8 cellular contexts compared by ENCODE assay signal in the genomic region with DNA sequence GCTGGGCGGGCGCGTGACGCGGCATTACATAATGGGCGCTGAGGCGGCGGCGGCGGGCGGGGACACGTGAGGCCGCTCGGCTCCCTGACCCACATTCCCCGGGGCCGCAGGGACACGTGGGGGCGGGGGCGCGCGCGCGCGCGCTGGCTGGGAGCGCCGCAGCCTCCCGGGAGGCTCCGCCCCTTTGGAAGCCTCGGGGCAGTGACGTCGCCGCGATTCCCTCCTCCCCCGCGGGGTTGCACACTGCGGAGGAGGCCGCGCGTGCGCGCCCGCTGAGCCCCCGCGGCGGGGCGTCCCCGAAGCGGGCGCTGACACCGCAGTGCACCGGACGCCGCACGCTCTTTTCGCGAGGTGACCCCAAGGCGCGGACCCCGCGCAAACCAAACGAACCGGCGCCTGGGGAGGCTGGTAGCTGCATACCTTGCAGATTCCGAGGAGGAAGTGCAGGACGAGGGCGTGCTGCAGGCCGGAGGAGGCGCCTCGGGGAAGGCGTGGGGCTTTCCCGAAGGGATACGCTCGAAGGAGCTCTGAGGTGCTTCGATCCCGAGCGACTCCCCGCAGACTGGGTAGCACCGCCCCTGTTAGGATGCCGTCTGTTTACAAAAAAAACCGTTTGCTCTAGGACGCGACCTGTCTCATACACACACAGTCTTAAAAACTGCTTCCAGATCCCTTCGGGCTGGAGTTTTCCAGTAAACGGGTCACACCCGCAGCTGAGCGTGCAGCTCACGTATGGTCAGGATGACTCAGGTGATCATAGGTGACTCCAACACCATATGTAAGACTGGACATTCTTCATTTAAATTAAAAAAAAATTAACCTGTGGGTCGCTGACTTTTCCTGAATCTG. TPM values are rescaled to one million over a fixed set of nuclear protein-coding genes. Genes with fewer than 3 reads are reported as not detected.
A peak's percentile ranks its signal among the peaks of the same experiment; 100 is the strongest.
DNase-seq lines count a peak whose midpoint lies in the region; ATAC-seq, FAIRE-seq and TF ChIP-seq lines count a peak whose summit lies in the region.

No MANE protein-coding gene starts in this region.

- H3K27ac ChIP-seq in HUES48 (ENCODE audit: low read depth, low read length) (peak overlapping the region; percentile 91), endodermal cell (ENCODE audit: low read depth, low read length) (peak overlapping the region; percentile 96)

- H3K27me3 ChIP-seq in HUES48 (ENCODE audit: control insufficient read depth, insufficient read depth, low read length) (no peaks in the 10 kb centered on the region), endodermal cell (ENCODE audit: control insufficient read depth, insufficient read depth, low read length, poor library complexity, severe bottlenecking) (no peaks in the 10 kb centered on the region)

- WGBS in endodermal cell (ENCODE audit: insufficient coverage in 1 of 2, insufficient read length in 1 of 2), 2 experiments: 0% methylated on average over 38 to 89 of the region's 89 CpGs

- H3K36me3 Mint-ChIP-seq in endodermal cell (ENCODE audit: low read depth) (no peaks in the 10 kb centered on the region), mesothelial cell of epicardium (no peaks in the 10 kb centered on the region)

- peaks cover 31% of the 10 kb centered on the region for H3K4me1 Mint-ChIP-seq in endodermal cell
- peaks cover 33% of the 10 kb centered on the region for H3K4me1 Mint-ChIP-seq in mesothelial cell of epicardium

- H3K36me3 ChIP-seq in HUES48 (ENCODE audit: control insufficient read depth, insufficient read depth, low read length): no peaks in the 10 kb centered on the region
- no peaks in the 10 kb centered on the region for H3K36me3 ChIP-seq in endodermal cell (ENCODE audit: control insufficient read depth, insufficient read depth, low read length)

- H3K27me3 Mint-ChIP-seq in endodermal cell (ENCODE audit: insufficient read depth) (peaks cover 14% of the 10 kb centered on the region), mesothelial cell of epicardium (ENCODE audit: low read depth) (no peaks in the 10 kb centered on the region)

- H3K4me1 ChIP-seq in HUES48 (ENCODE audit: control insufficient read depth, insufficient read depth, low read length) (peaks cover 19% of the 10 kb centered on the region), endodermal cell (ENCODE audit: control insufficient read depth, insufficient read depth, low read length) (peaks cover 14% of the 10 kb centered on the region)

- H3K27ac Mint-ChIP-seq in endodermal cell: peak overlapping the region; percentile 100
- H3K27ac Mint-ChIP-seq in mesothelial cell of epicardium: peak overlapping the region; percentile 97

- DNase-seq in D721Med (ENCODE audit: insufficient read length, low spot score) (peak; percentile 75), NOMO-1 treated with dmso at 0.1 percent for 144 hours (lab: John Stamatoyannopoulos, UW; ENCODE audit: unreplicated experiment) (peak; percentile 87), endodermal cell (peak; percentile 98), mesothelial cell of epicardium (ENCODE audit: low spot score in 2 of 2, unreplicated experiment in 2 of 2) (peak; percentile 98)
- peak; percentile 85 for DNase-seq in activated CD8-positive, alpha-beta memory T cell treated with anti-CD3 and anti-CD28 coated beads, Interleukin-2, amount 50 U/mL, for 24 hours (ENCODE audit: extremely low read depth)
- peak; percentile 92 to 98 for DNase-seq in stimulated activated CD8-positive, alpha-beta memory T cell treated with anti-CD3 and anti-CD28 coated beads, Interleukin-15, amount 100 ng/mL, for 4 hours (ENCODE audit: low read depth in 2 of 2)

- peak overlapping the region; percentile 92 for H3K9ac ChIP-seq in HUES48 (ENCODE audit: low read depth, low read length)
- peak overlapping the region; percentile 87 for H3K9ac ChIP-seq in endodermal cell (ENCODE audit: extremely low read depth, low read length, poor library complexity, severe bottlenecking)

- peak; percentile 69 for ATAC-seq in GM21447 (IDR thresholded peaks at IDR 0.05; ENCODE audit: unreplicated experiment)

- no peak for FAIRE-seq in D721Med (lab: Jason Lieb, UNC)

- H3K4me3 Mint-ChIP-seq in endodermal cell (peak overlapping the region; percentile 78), mesothelial cell of epicardium (peak overlapping the region; percentile 80)

- H3K9me3 Mint-ChIP-seq in endodermal cell: no peaks in the 10 kb centered on the region
- no peaks in the 10 kb centered on the region for H3K9me3 Mint-ChIP-seq in mesothelial cell of epicardium

- TF ChIP-seq CTCF in D721Med (IDR thresholded peaks at IDR 0.05; ENCODE audit: insufficient read depth, missing control alignments): no peak
- TF ChIP-seq CTCF in endodermal cell (conservative IDR thresholded peaks at IDR 0.05): no peak
- no peak for TF ChIP-seq CTCF in mesothelial cell of epicardium (IDR thresholded peaks at IDR 0.05; ENCODE audit: unreplicated experiment)

- H3K9me3 ChIP-seq in HUES48 (ENCODE audit: control insufficient read depth, insufficient read depth, low read length) (no peaks in the 10 kb centered on the region), endodermal cell (ENCODE audit: control insufficient read depth, low read length) (no peaks in the 10 kb centered on the region)

- peak overlapping the region; percentile 86 for H3K4me3 ChIP-seq in HUES48 (ENCODE audit: low read depth, low read length)
- peak overlapping the region; percentile 82 for H3K4me3 ChIP-seq in endodermal cell (ENCODE audit: low read length)

RNA-seq across cellular contexts. Expression of gene NR1D2, which starts 1.0 kb away (rescaled TPM):
- total RNA-seq in endodermal cell: 10 to 100 TPM; 22.7 to 30.5 TPM
- 20.6 TPM for polyA plus RNA-seq in endodermal cell (2013, experiment 1 of 2)
- 21.0 TPM for polyA plus RNA-seq in endodermal cell (2013, experiment 2 of 2)
- total RNA-seq in mesothelial cell of epicardium: 26.1 to 29.2 TPM (median 27.3 TPM) in 3 replicates

RNA-seq across cellular contexts. Expression of gene RPL15, which starts 29.2 kb away (rescaled TPM):
- total RNA-seq in endodermal cell (1,000 to 10,000 TPM; 2,011 to 2,129 TPM), mesothelial cell of epicardium (1,989 to 2,052 TPM (median 2,046 TPM) in 3 replicates)
- 3,347 TPM for polyA plus RNA-seq in endodermal cell (2013, experiment 1 of 2)
- 3,114 TPM for polyA plus RNA-seq in endodermal cell (2013, experiment 2 of 2)

RNA-seq across cellular contexts. Expression of gene NKIRAS1, which starts 29.3 kb away (rescaled TPM):
- total RNA-seq in endodermal cell: 1 to 10 TPM; 6.3 to 6.9 TPM
- 11.6 TPM for polyA plus RNA-seq in endodermal cell (2013, experiment 1 of 2)
- 9.2 TPM for polyA plus RNA-seq in endodermal cell (2013, experiment 2 of 2)
- 8.0 to 8.7 TPM (median 8.1 TPM) in 3 replicates for total RNA-seq in mesothelial cell of epicardium

Comparison
In these comparisons a context has a peak if more than half of its experiments do, and no peak if none do; other contexts are left out.
1. Peak in every context shown above with its lines: DNase-seq, ATAC-seq, H3K4me3 ChIP-seq and H3K27ac ChIP-seq.